1 cellular context compared by ENCODE assay signal in genomic region chr5:55498466-55498865, GRCh38.
TF ChIP-seq lines count a peak whose summit lies in the region.

No MANE protein-coding gene starts in this region.

TF ChIP-seq in GM23338, 12 proteins besides CTCF, POLR2A, EP300 and RAD21 (continued from another document):
- TF ChIP-seq ZNF462 (CRISPR knock-in tag; IDR thresholded peaks at IDR 0.05): no peak
- no peak for TF ChIP-seq CREB1 (CRISPR knock-in tag; IDR thresholded peaks at IDR 0.05; ENCODE audit: low read depth)
- TF ChIP-seq NANOG (IDR thresholded peaks at IDR 0.05; ENCODE audit: borderline replicate concordance): no peak
- TF ChIP-seq EZH2 (IDR thresholded peaks at IDR 0.05; ENCODE audit: low read depth, unreplicated experiment): no peak
- TF ChIP-seq POLR2AphosphoS5 (IDR thresholded peaks at IDR 0.05; ENCODE audit: low read depth): no peak
- TF ChIP-seq, protein P1, sequence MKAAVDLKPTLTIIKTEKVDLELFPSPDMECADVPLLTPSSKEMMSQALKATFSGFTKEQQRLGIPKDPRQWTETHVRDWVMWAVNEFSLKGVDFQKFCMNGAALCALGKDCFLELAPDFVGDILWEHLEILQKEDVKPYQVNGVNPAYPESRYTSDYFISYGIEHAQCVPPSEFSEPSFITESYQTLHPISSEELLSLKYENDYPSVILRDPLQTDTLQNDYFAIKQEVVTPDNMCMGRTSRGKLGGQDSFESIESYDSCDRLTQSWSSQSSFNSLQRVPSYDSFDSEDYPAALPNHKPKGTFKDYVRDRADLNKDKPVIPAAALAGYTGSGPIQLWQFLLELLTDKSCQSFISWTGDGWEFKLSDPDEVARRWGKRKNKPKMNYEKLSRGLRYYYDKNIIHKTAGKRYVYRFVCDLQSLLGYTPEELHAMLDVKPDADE (IDR thresholded peaks at IDR 0.05): no peak
